In the genomic region with DNA sequence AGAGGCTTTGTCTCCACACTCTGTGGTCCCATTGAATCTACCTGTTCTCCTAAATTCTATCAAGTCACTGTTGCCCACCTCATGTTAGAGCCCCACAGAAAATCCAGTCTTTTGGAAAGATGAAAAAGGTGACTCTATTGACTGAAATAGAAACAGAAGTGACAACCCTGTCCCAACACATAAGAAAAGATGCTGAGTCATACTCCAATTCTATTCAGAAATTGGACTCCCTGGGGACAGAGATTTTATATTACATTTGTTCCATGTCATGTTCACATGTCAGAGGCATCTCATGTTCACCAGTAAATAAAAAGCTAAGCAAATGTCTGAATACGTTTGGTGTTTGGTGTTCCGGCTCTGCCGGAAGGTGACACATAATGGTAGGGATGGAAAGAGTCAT, we compare ENCODE assay signal across 23 cellular contexts. TPM values are rescaled to one million over a fixed set of nuclear protein-coding genes. Genes with fewer than 3 reads are reported as not detected.
DNase-seq lines count a peak whose midpoint lies in the region; ATAC-seq and TF ChIP-seq lines count a peak whose summit lies in the region.
"Had no signal": no experiment of that assay in that cellular context is flagged by ENCODE, and none has a peak within 500 bp of the region (broad histone marks: within the 10 kb centered on the region; RNA-seq: fewer than 3 reads in every experiment).

No MANE protein-coding gene starts in this region.

- H3K9ac ChIP-seq in SU-DHL-6 (ENCODE audit: low read length) (peak overlapping the region; percentile 32), smooth muscle cell (ENCODE audit: low read depth) (no peak overlapping the region)
- H3K9ac ChIP-seq: SK-N-SH had no signal

- 92% methylated on average over 3 of the region's 3 CpGs for WGBS in smooth muscle cell (ENCODE audit: low lambda C conversion rate)

- peak; percentile 15 for ATAC-seq in GM18907 (IDR thresholded peaks at IDR 0.05; ENCODE audit: unreplicated experiment)
- ATAC-seq: foreskin keratinocyte had no signal

- no peaks in the 10 kb centered on the region for H3K79me2 ChIP-seq in SU-DHL-6 (ENCODE audit: insufficient read depth, low read length)
- H3K79me2 ChIP-seq in smooth muscle cell (ENCODE audit: low read depth): peaks cover 11% of the 10 kb centered on the region

- H3K36me3 Mint-ChIP-seq in activated T-cell treated with anti-CD3 and anti-CD28 coated beads, Interleukin-2, amount 50 U/mL, for 24 hours (ENCODE audit: low read depth): no peaks in the 10 kb centered on the region

- peak overlapping the region; percentile 92 for H3K27ac ChIP-seq in SU-DHL-6 (ENCODE audit: low read depth, low read length)
- H3K27ac ChIP-seq in smooth muscle cell (ENCODE audit: low read depth): no peak overlapping the region
- H3K27ac ChIP-seq: coronary artery, foreskin keratinocyte had no signal

- H3K9me3 ChIP-seq in SU-DHL-6 (ENCODE audit: insufficient read depth, low read length): no peaks in the 10 kb centered on the region
- H3K9me3 ChIP-seq in smooth muscle cell (replicated peaks; ENCODE audit: low read depth): no peaks in the 10 kb centered on the region
- H3K9me3 ChIP-seq: HAP-1, SK-N-SH, transverse colon had no signal

- DNase-seq in activated T-cell treated with anti-CD3 and anti-CD28 coated beads, Interleukin-2, amount 50 U/mL, for 24 hours: no peak
- DNase-seq in activated T-cell treated with anti-CD3 and anti-CD28 coated beads, Interleukin-2, amount 50 U/mL, for 1 hour: no peak
- no peak for DNase-seq in smooth muscle cell (lab: John Stamatoyannopoulos, UW; ENCODE audit: unreplicated experiment)
- DNase-seq in stimulated activated naive CD4-positive, alpha-beta T cell (lab: John Stamatoyannopoulos, UW): no peak
- no peak for DNase-seq in A172 (ENCODE audit: low spot score)
- DNase-seq in superior temporal gyrus (ENCODE audit: extremely low spot score): no peak
- DNase-seq: activated CD4-positive, alpha-beta T cell treated with anti-CD3 and anti-CD28 coated beads, Interleukin-2, amount 50 U/mL, for 1 hour; CD8-positive, alpha-beta memory T cell; foreskin keratinocyte; kidney glomerular epithelial cell; NCI-H1105; NCI-H2171; NCI-H82; SK-N-SH; transverse colon had no signal

- no peaks in the 10 kb centered on the region for H3K36me3 ChIP-seq in SU-DHL-6 (ENCODE audit: low read length)
- H3K36me3 ChIP-seq in smooth muscle cell (ENCODE audit: low read depth): no peaks in the 10 kb centered on the region
- H3K36me3 ChIP-seq: HAP-1, transverse colon had no signal

- no peaks in the 10 kb centered on the region for H3K9me2 ChIP-seq in SU-DHL-6 (replicated peaks; ENCODE audit: insufficient read depth, low read length)
- H3K9me2 ChIP-seq: SK-N-SH had no signal

- H3K4me1 ChIP-seq in smooth muscle cell (ENCODE audit: low read depth): peaks cover 5% of the 10 kb centered on the region
- H3K4me1 ChIP-seq: foreskin keratinocyte, HAP-1, transverse colon had no signal

- peaks cover 3% of the 10 kb centered on the region for H3K9me3 Mint-ChIP-seq in activated T-cell treated with anti-CD3 and anti-CD28 coated beads, Interleukin-2, amount 50 U/mL, for 24 hours

- H3K27me3 ChIP-seq in SU-DHL-6 (ENCODE audit: low read length) (no peaks in the 10 kb centered on the region), smooth muscle cell (ENCODE audit: low read depth) (no peaks in the 10 kb centered on the region)
- H3K27me3 ChIP-seq: foreskin keratinocyte, transverse colon had no signal

- TF ChIP-seq CTCF in SU-DHL-6 (IDR thresholded peaks at IDR 0.05; ENCODE audit: insufficient read depth, low read length, poor library complexity, severe bottlenecking) (no peak), smooth muscle cell (IDR thresholded peaks at IDR 0.05; ENCODE audit: borderline replicate concordance, insufficient read depth, poor library complexity, severe bottlenecking) (no peak)

- peak overlapping the region; percentile 5 for H3K27ac Mint-ChIP-seq in activated T-cell treated with anti-CD3 and anti-CD28 coated beads, Interleukin-2, amount 50 U/mL, for 24 hours
- H3K27ac Mint-ChIP-seq: CD8-positive, alpha-beta memory T cell had no signal

- H3K4me3 ChIP-seq in SU-DHL-6 (ENCODE audit: insufficient read depth, low read length, poor library complexity, severe bottlenecking) (no peak overlapping the region), smooth muscle cell (no peak overlapping the region)
- H3K4me3 ChIP-seq: coronary artery, HAP-1, transverse colon had no signal

- H4K20me1 ChIP-seq in SU-DHL-6 (ENCODE audit: low read depth, low read length): no peaks in the 10 kb centered on the region
- H4K20me1 ChIP-seq in smooth muscle cell (ENCODE audit: low read depth): no peaks in the 10 kb centered on the region

- H3K4me3 Mint-ChIP-seq in activated T-cell treated with anti-CD3 and anti-CD28 coated beads, Interleukin-2, amount 50 U/mL, for 24 hours: no peak overlapping the region
- H3K4me3 Mint-ChIP-seq: CD8-positive, alpha-beta memory T cell had no signal

- peaks cover 73% of the 10 kb centered on the region for H3K27me3 Mint-ChIP-seq in activated T-cell treated with anti-CD3 and anti-CD28 coated beads, Interleukin-2, amount 50 U/mL, for 24 hours

- H2AFZ ChIP-seq in SU-DHL-6 (ENCODE audit: low read depth, low read length, severe bottlenecking) (no peak overlapping the region), smooth muscle cell (ENCODE audit: low read depth) (peak overlapping the region; percentile 34)

- H3K4me2 ChIP-seq in SU-DHL-6 (ENCODE audit: low read depth, low read length, poor library complexity, severe bottlenecking) (peak overlapping the region; percentile 67), smooth muscle cell (no peak overlapping the region)
- H3K4me2 ChIP-seq: SK-N-SH had no signal

- peaks cover 24% of the 10 kb centered on the region for H3K4me1 Mint-ChIP-seq in activated T-cell treated with anti-CD3 and anti-CD28 coated beads, Interleukin-2, amount 50 U/mL, for 24 hours (ENCODE audit: low read depth)

- peaks cover 17% of the 10 kb centered on the region; the same call in 1 of the 2 replicates for H3F3A ChIP-seq in SU-DHL-6 (ENCODE audit: insufficient read depth)
- H3F3A ChIP-seq in smooth muscle cell (ENCODE audit: low read depth): peaks cover 3% of the 10 kb centered on the region

RNA-seq across cellular contexts. Expression of a gene that starts 2.9 kb away (rescaled TPM):
- total RNA-seq in smooth muscle cell: 2.1 and 4.3 TPM in 2 replicates
- polyA plus RNA-seq in smooth muscle cell: 1.3 and 1.7 TPM in 2 replicates
- 0.69 and 1.2 TPM in 2 replicates for total RNA-seq in A172 (2014; rRNA removed; shearing (Covaris generic))
- total RNA-seq: Daoy, mesenteric fat pad had no signal
- polyA plus RNA-seq: CD8-positive, alpha-beta memory T cell; foreskin keratinocyte; neural cell had no signal

RNA-seq across cellular contexts. Expression of a gene that starts 46.9 kb away (rescaled TPM):
- total RNA-seq in smooth muscle cell: not detected in 2 replicates
- polyA plus RNA-seq in smooth muscle cell: 0.32 and 0.50 TPM in 2 replicates
- total RNA-seq in A172 (2014; rRNA removed; shearing (Covaris generic)): 0.55 TPM in 1 of 2 replicates, not detected in the other
- total RNA-seq: CD8-positive, alpha-beta memory T cell; Daoy; foreskin keratinocyte; mesenteric fat pad; pulmonary artery endothelial cell had no signal
- polyA plus RNA-seq: CD8-positive, alpha-beta memory T cell; foreskin keratinocyte had no signal
